Comparison of ENCODE assay signal across 8 cellular contexts in the genomic region with DNA sequence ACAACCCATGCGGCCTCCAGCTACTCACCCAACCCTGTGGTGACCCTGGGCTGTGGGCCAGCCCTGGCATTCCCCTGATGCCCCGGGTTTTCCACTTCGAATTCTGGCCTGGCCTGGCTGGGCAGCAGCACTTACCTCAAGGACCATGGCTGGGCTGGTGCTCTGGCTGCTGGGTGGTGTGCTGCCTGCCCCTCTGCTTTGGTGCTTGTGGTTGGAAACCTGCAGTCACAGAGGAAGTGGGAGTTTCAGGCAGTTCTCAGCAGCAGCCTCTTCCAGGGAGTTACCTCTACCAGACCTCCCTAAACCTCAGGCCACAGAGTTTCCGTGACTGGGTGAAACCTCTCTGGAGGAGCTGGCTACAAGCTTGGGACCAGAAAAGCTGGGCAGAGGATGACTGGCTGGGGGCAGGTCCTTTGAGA. TPM values are rescaled to one million over a fixed set of nuclear protein-coding genes. Genes with fewer than 3 reads are reported as not detected.
DNase-seq lines count a peak whose midpoint lies in the region; ATAC-seq, FAIRE-seq and TF ChIP-seq lines count a peak whose summit lies in the region.

CXCR3 (minus strand) TSS at position 209 of the 419 bp plus-strand sequence; CDS start at position 147, 62 bp downstream.

- no peaks in the 10 kb centered on the region for H3K27me3 Mint-ChIP-seq in activated T-cell treated with anti-CD3 and anti-CD28 coated beads, Interleukin-2, amount 50 U/mL, for 72 hours (ENCODE audit: low read depth)

- no peaks in the 10 kb centered on the region for H3K4me1 ChIP-seq in pancreas

- ATAC-seq in HG02571 (IDR thresholded peaks at IDR 0.05; ENCODE audit: unreplicated experiment) (peak; percentile 48), pancreas (peak in 3 of 4 donors; percentile 19 to 71 (median 35)), HG02970 (IDR thresholded peaks at IDR 0.05; ENCODE audit: low FRiP score, unreplicated experiment) (no peak)
- ATAC-seq in activated T-cell treated with anti-CD3 and anti-CD28 coated beads, Interleukin-2, amount 50 U/mL, for 72 hours (replicated peaks in 1 of 2) = peak; percentile 56 to 70

- H3K4me3 Mint-ChIP-seq in activated T-cell treated with anti-CD3 and anti-CD28 coated beads, Interleukin-2, amount 50 U/mL, for 72 hours = peak within 1 kb of the TSS; percentile 80 to 90

- 34 to 49% methylated on average over 4 of the region's 4 CpGs for WGBS in pancreas, 2 donors

- POLR2A ChIA-PET in GM10248 (lab: Yijun Ruan, JAX) = interaction anchor here (0.6 kb wide), 1 partner anchor 22 kb away, joined by 3 read pairs; no protein-coding TSS in a partner anchor

- H3K4me1 Mint-ChIP-seq in activated T-cell treated with anti-CD3 and anti-CD28 coated beads, Interleukin-2, amount 50 U/mL, for 72 hours (ENCODE audit: low read depth) = peaks cover 89% of the 10 kb centered on the region

- CTCF ChIA-PET in GM10248 (lab: Yijun Ruan, JAX) = interaction anchor here (2.1 to 2.4 kb wide), 2 partner anchors 32 to 34 kb away, joined by 6 to 8 read pairs; no protein-coding TSS in a partner anchor

- H3K9me3 ChIP-seq in pancreas = no peaks in the 10 kb centered on the region

- FAIRE-seq in pancreas (lab: Jason Lieb, UNC) = no peak

- intact Hi-C loops in pancreas (cut with DNase I) = no loop called here

- peaks cover 2 to 6% of the 10 kb centered on the region in 2 donors for H3K36me3 Mint-ChIP-seq in activated T-cell treated with anti-CD3 and anti-CD28 coated beads, Interleukin-2, amount 50 U/mL, for 72 hours (ENCODE audit: insufficient read depth in 2 of 2)

- H3K27me3 ChIP-seq in pancreas = no peaks in the 10 kb centered on the region
- no peaks in the 10 kb centered on the region for H3K27me3 ChIP-seq in brain microvascular endothelial cell (replicated peaks)

- H3K36me3 ChIP-seq in pancreas = no peaks in the 10 kb centered on the region
- H3K36me3 ChIP-seq in brain microvascular endothelial cell (replicated peaks) = no peaks in the 10 kb centered on the region

- TF ChIP-seq CTCF in GM10248 (IDR thresholded peaks at IDR 0.05; ENCODE audit: control extremely low read depth, extremely low read depth, low read depth, missing control alignments) (no peak), pancreas (IDR thresholded peaks at IDR 0.05) (no peak), brain microvascular endothelial cell (IDR thresholded peaks at IDR 0.05; ENCODE audit: low read depth, low read length, missing control alignments) (no peak)

- in situ Hi-C loops in brain microvascular endothelial cell (cut with HindIII; ENCODE audit: low pct_ligation_motif_present, low sequenced_read_pairs) = no loop called here

- no peak within 1 kb of the TSS for H3K4me3 ChIP-seq in pancreas
- H3K4me3 ChIP-seq in brain microvascular endothelial cell (ENCODE audit: low read depth, low read length) = no peak within 1 kb of the TSS

- H3K27ac Mint-ChIP-seq in activated T-cell treated with anti-CD3 and anti-CD28 coated beads, Interleukin-2, amount 50 U/mL, for 72 hours = peak within 1 kb of the TSS; percentile 96

- H3K27ac ChIP-seq in pancreas (peak within 1 kb of the TSS in 1 of 4 donors; percentile 5), brain microvascular endothelial cell (no peak within 1 kb of the TSS)

- peak; percentile 57 for DNase-seq in GM10248 (ENCODE audit: extremely low spot score)
- peak; percentile 24 for DNase-seq in NOMO-1 treated with dmso at 0.1 percent for 144 hours (lab: John Stamatoyannopoulos, UW; ENCODE audit: unreplicated experiment)
- peak; percentile 71 to 87 for DNase-seq in activated T-cell treated with anti-CD3 and anti-CD28 coated beads, Interleukin-2, amount 50 U/mL, for 72 hours
- DNase-seq in pancreas = peak in 4 of 6 donors; percentile 26 to 67 (median 38)
- DNase-seq in NCI-H748 (lab: John Stamatoyannopoulos, UW; ENCODE audit: unreplicated experiment) = no peak
- no peak for DNase-seq in brain microvascular endothelial cell

- H3K9me3 Mint-ChIP-seq in activated T-cell treated with anti-CD3 and anti-CD28 coated beads, Interleukin-2, amount 50 U/mL, for 72 hours = no peaks in the 10 kb centered on the region

RNA-seq across cellular contexts. Expression of gene CXCR3, which starts in this region (rescaled TPM):
- 10 to 100 TPM in 1 of 2 donors, 1 to 10 TPM in 1; 8.8 to 14.6 TPM for total RNA-seq in activated T-cell treated with anti-CD3 and anti-CD28 coated beads, Interleukin-2, amount 50 U/mL, for 72 hours
- under 1 TPM in 4 of 6 donors, not detected in 2; 0.23 to 0.52 (median 0.31) TPM for total RNA-seq in pancreas
- polyA plus RNA-seq in pancreas = under 1 TPM in 1 of 2 donors, not detected in 1; 0.11 TPM

Comparison
In these comparisons a context has a peak if more than half of its experiments do, and no peak if none do; other contexts are left out.
1. RNA of gene CXCR3 (total RNA-seq): 8.8 to 14.6 TPM in activated T-cell treated with anti-CD3 and anti-CD28 coated beads, Interleukin-2, amount 50 U/mL, for 72 hours; 0.23 to 0.52 TPM in pancreas; every median in the first group is over 4 times any median in the second.
2. Peak in DNase-seq and ATAC-seq in pancreas; RNA of the gene not detected or under 1 TPM.
3. DNase-seq: peak in GM10248 (single experiment), NOMO-1 treated with dmso at 0.1 percent for 144 hours (single experiment) and activated T-cell treated with anti-CD3 and anti-CD28 coated beads, Interleukin-2, amount 50 U/mL, for 72 hours (2 of 2); none in NCI-H748 (single experiment) and brain microvascular endothelial cell (single experiment).